In the genomic region with DNA sequence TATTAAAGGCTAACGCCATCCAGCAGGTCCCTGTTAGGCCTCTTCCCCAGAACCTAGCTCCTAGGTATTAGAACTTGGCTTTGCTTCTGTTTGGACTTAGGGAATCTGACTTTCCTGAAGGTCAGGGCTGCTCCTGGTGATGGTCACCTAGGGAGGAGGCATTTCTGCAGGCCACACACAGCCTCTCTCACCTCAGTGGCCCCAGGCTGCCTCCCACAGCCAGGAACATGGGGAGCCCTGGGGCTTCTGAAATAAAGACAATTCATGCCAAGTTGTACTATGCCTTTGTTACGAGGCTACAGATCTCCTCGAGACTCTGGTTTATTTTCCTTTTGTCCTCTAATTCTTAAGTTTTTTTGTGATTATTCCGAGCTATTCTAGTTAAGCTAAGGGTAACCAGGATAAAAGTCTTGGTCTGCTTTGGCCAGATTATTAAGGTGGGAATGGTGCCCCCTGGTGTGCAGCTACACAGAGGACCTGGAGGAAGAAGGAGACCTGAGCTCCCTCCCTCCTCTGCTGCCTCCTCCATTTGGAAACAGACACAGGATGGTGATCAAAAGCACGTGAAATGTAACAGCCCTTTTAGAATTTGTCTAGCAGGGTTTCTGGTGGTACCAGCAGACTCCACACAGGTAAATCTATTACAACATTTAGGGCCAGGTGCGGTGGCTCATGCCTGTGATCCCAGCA, we compare ENCODE assay signal across 8 cellular contexts.
A peak's percentile ranks its signal among the peaks of the same experiment; 100 is the strongest.
DNase-seq lines count a peak whose midpoint lies in the region; ATAC-seq and TF ChIP-seq lines count a peak whose summit lies in the region.

No MANE protein-coding gene starts in this region.

- H3K9me3 ChIP-seq in heart right ventricle (no peaks in the 10 kb centered on the region), spleen (no peaks in the 10 kb centered on the region)

- no peak overlapping the region for H3K27ac ChIP-seq in VCaP
- H3K27ac ChIP-seq in heart right ventricle: peak overlapping the region in 1 of 10 donors; percentile 21
- H3K27ac ChIP-seq in spleen: no peak overlapping the region

- intact Hi-C loops in heart right ventricle (cut with DNase I) (loop anchor here in 9 of 10 donors (1.0 to 10.0 kb wide), 9 partner anchors 127 to 202 kb away; partner anchors contain the start of gene DCLK2 (in 3 of the 9)), spleen (cut with DNase I; ENCODE audit: low total_unique reads) (no loop called here)

- H3K27me3 ChIP-seq in heart right ventricle (no peaks in the 10 kb centered on the region), spleen (replicated peaks in 1 of 7) (no peaks in the 10 kb centered on the region)

- TF ChIP-seq CTCF in GM12865 (IDR thresholded peaks at IDR 0.05; ENCODE audit: insufficient read depth, low read depth, low read length, missing control alignments) (peak; percentile 48), VCaP (conservative IDR thresholded peaks at IDR 0.05) (peak; percentile 73), heart right ventricle (IDR thresholded peaks at IDR 0.05) (peak; percentile 23 to 76 (median 67)), spleen (IDR thresholded peaks at IDR 0.05 in 8 of 11, conservative IDR thresholded peaks at IDR 0.05 in 3 of 11) (peak in 10 of 11 experiments; percentile 14 to 68 (median 56))

- DNase-seq in AG08395 (ENCODE audit: low spot score): peak; percentile 52
- DNase-seq in GM12865 (ENCODE audit: low read depth): peak; percentile 64
- peak in 43 of 76 experiments; percentile 1 to 59 (median 22) for DNase-seq in HUDEP-2 (lab: John Stamatoyannopoulos, UW; ENCODE audit: unreplicated experiment in 76 of 76)
- DNase-seq in heart right ventricle: peak; percentile 60 to 73
- no peak for DNase-seq in spleen

- ATAC-seq in heart right ventricle (peak; percentile 70 to 86 (median 80)), GM18907 (IDR thresholded peaks at IDR 0.05; ENCODE audit: unreplicated experiment) (no peak), GM21423 (IDR thresholded peaks at IDR 0.05; ENCODE audit: unreplicated experiment) (no peak)

- H3K36me3 ChIP-seq in heart right ventricle (no peaks in the 10 kb centered on the region), spleen (no peaks in the 10 kb centered on the region)

- 74 to 77% methylated on average over 6 of the region's 6 CpGs for WGBS in heart right ventricle, 2 donors
- WGBS in spleen, 5 donors: 77 to 88% (median 82%) methylated on average over 6 of the region's 6 CpGs

- TF ChIP-seq POLR2A in spleen (IDR thresholded peaks at IDR 0.05): no peak

- H3K4me1 ChIP-seq in heart right ventricle (peaks cover 0 to 66% (median 32%) of the 10 kb centered on the region in 9 donors), spleen (no peaks in the 10 kb centered on the region)

- H3K4me3 ChIP-seq in GM12865 (ENCODE audit: low read depth, low read length) (no peak overlapping the region), heart right ventricle (no peak overlapping the region), spleen (no peak overlapping the region)

Comparison
In these comparisons a context has a peak if more than half of its experiments do, and no peak if none do; other contexts are left out.
1. ATAC-seq: peak in heart right ventricle (8 of 8); none in GM18907 (single experiment) and GM21423 (single experiment).
2. Peak in every context shown above with its lines, with median percentiles within 50 percentile points of each other: CTCF ChIP-seq.